ENCODE assay signal across 9 cellular contexts in the genomic region with DNA sequence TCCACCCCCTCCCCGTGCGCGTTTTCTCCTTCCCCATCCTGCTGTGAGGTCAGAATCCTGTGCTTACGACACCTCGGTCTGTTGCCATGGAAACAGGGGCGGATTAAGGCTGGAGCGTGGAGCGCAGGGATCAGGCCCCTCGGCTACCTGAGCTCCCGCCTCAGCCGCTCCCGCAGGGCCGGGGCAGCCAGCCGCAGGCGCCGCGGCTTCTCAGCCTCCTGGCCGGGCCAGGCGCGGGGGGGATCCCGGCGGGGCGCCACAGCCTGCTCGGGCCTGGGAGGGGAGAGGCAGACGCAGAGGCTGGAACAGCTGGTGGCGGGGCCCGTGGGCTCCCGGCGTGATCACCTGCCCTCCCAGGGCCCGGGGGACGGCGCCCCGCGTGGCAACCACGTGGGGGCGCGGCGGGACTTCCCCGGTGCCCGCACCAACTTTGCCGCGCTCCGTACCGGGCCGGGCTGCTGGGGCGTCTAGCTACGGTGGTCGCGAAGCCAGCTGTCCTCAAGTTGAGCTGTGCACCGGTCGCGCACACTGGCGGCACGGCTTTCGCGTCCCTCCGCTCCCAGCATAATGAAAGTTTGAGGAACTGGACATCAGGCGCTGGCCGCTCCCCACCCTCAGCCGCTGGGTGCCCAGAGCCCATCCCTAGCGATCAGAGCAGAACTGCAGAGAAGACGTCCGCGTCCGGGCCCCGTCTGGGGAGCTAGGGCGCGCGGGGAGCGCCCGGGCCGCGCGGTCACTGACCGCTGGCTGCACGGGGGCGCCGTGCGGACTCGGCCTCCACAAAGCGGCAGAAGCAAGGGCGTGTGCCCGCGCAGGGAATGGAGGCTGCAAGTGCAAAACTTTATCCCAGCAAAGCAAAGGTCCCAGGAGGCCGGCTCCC. TPM values are rescaled to one million over a fixed set of nuclear protein-coding genes. Genes with fewer than 3 reads are reported as not detected.
DNase-seq lines count a peak whose midpoint lies in the region; ATAC-seq and TF ChIP-seq lines count a peak whose summit lies in the region.
"Had no signal": no experiment of that assay in that cellular context is flagged by ENCODE, and none has a peak within 500 bp of the region (broad histone marks: within the 10 kb centered on the region; RNA-seq: fewer than 3 reads in every experiment).

No MANE protein-coding gene starts in this region.

- POLR2A ChIA-PET in CD4-positive, alpha-beta T cell (lab: Charles Lee) = interaction anchor here (0.6 to 2.7 kb wide), 5 partner anchors 16 to 1176 kb away, joined by 3 to 9 read pairs (median 3); no protein-coding TSS in a partner anchor

- H3K4me1 Mint-ChIP-seq in CD4-positive, alpha-beta T cell (ENCODE audit: low read depth) = peaks cover 25% of the 10 kb centered on the region
- H3K4me1 Mint-ChIP-seq in natural killer cell treated with Interleukin-12 subunit alpha and Interleukin-12 subunit beta and Interleukin-15 and Interleukin-18, amount 100 ng/mL, for 72 hours (ENCODE audit: low read depth in 2 of 2) = peaks cover 4 to 7% of the 10 kb centered on the region in 2 donors

- CTCF ChIA-PET in CD4-positive, alpha-beta T cell (lab: Charles Lee) = interaction anchor here (0.9 to 1.3 kb wide), 2 partner anchors 18 to 34 kb away, joined by 3 to 4 read pairs; a partner anchor contains a TSS

- peaks cover 33% of the 10 kb centered on the region for H3K27me3 Mint-ChIP-seq in CD4-positive, alpha-beta T cell
- peaks cover 21 to 29% of the 10 kb centered on the region in 2 donors for H3K27me3 Mint-ChIP-seq in natural killer cell treated with Interleukin-12 subunit alpha and Interleukin-12 subunit beta and Interleukin-15 and Interleukin-18, amount 100 ng/mL, for 72 hours

- no peak overlapping the region for H3K27ac ChIP-seq in CD4-positive, alpha-beta T cell (ENCODE audit: low read depth, low read length)

- H3K9me3 ChIP-seq in CD4-positive, alpha-beta T cell (ENCODE audit: control insufficient read depth, low read length) = no peaks in the 10 kb centered on the region

- peak; percentile 29 for ATAC-seq in CD4-positive, alpha-beta T cell (ENCODE audit: poor library complexity)
- peak; percentile 16 for ATAC-seq in esophagus mucosa
- ATAC-seq in natural killer cell treated with Interleukin-12 subunit alpha and Interleukin-12 subunit beta and Interleukin-15 and Interleukin-18, amount 100 ng/mL, for 72 hours = no peak

- H3K27ac Mint-ChIP-seq in CD4-positive, alpha-beta T cell = no peak overlapping the region
- no peak overlapping the region for H3K27ac Mint-ChIP-seq in natural killer cell treated with Interleukin-12 subunit alpha and Interleukin-12 subunit beta and Interleukin-15 and Interleukin-18, amount 100 ng/mL, for 72 hours

- intact Hi-C loops in CD4-positive, alpha-beta T cell (cut with DNase I, micrococcal nuclease) = loop anchor here in 1 of 2 experiments (2.0 kb wide), 1 partner anchor 17 kb away; no protein-coding TSS in a partner anchor

- DNase-seq in CD4-positive, alpha-beta T cell = peak in 3 of 10 experiments; percentile 18 to 65 (median 45)
- DNase-seq in LNCaP clone FGC (ENCODE audit: low read depth) (no peak), 8988T (no peak), inferior parietal cortex (ENCODE audit: extremely low spot score) (no peak), H4 (ENCODE audit: low spot score) (no peak)
- DNase-seq in activated CD4-positive, alpha-beta T cell treated with anti-CD3 and anti-CD28 coated beads, Interleukin-2, amount 50 U/mL, for 1 hour = peak; percentile 38
- DNase-seq in natural killer cell treated with Interleukin-12 subunit alpha and Interleukin-12 subunit beta and Interleukin-15 and Interleukin-18, amount 100 ng/mL, for 72 hours (ENCODE audit: low spot score) = no peak

- H3K4me3 ChIP-seq in LNCaP clone FGC (ENCODE audit: low read depth, low read length) = peak overlapping the region; percentile 61

- no peaks in the 10 kb centered on the region for H3K36me3 Mint-ChIP-seq in CD4-positive, alpha-beta T cell (ENCODE audit: low read depth)
- H3K36me3 Mint-ChIP-seq in natural killer cell treated with Interleukin-12 subunit alpha and Interleukin-12 subunit beta and Interleukin-15 and Interleukin-18, amount 100 ng/mL, for 72 hours = peaks cover 4% of the 10 kb centered on the region

- peak overlapping the region; percentile 66 for H3K4me3 Mint-ChIP-seq in CD4-positive, alpha-beta T cell
- peak overlapping the region; percentile 48 for H3K4me3 Mint-ChIP-seq in natural killer cell treated with Interleukin-12 subunit alpha and Interleukin-12 subunit beta and Interleukin-15 and Interleukin-18, amount 100 ng/mL, for 72 hours

- no peaks in the 10 kb centered on the region for H3K9me3 Mint-ChIP-seq in CD4-positive, alpha-beta T cell
- no peaks in the 10 kb centered on the region for H3K9me3 Mint-ChIP-seq in natural killer cell treated with Interleukin-12 subunit alpha and Interleukin-12 subunit beta and Interleukin-15 and Interleukin-18, amount 100 ng/mL, for 72 hours

- H3K27me3 ChIP-seq in CD4-positive, alpha-beta T cell (ENCODE audit: control insufficient read depth, insufficient read depth, low read length) = peaks cover 36% of the 10 kb centered on the region

- no peak for TF ChIP-seq CTCF in CD4-positive, alpha-beta T cell (IDR thresholded peaks at IDR 0.05)
- TF ChIP-seq CTCF in LNCaP clone FGC (IDR thresholded peaks at IDR 0.05; ENCODE audit: control insufficient read depth, extremely low read depth, insufficient read depth) = peak; percentile 11; the same call in 1 of the 2 replicates

RNA-seq across cellular contexts. Expression of a gene that starts 1.2 kb away (rescaled TPM):
- under 1 TPM; 0.06 to 0.11 TPM for total RNA-seq in CD4-positive, alpha-beta T cell
- 1.2 TPM for total RNA-seq in esophagus mucosa
- total RNA-seq in natural killer cell treated with Interleukin-12 subunit alpha and Interleukin-12 subunit beta and Interleukin-15 and Interleukin-18, amount 100 ng/mL, for 72 hours = not detected
- 0.48 and 1.3 TPM in 2 replicates for total RNA-seq in H4 (2014; rRNA removed; shearing (Covaris generic))
- total RNA-seq: kidney epithelial cell had no signal

RNA-seq across cellular contexts. Expression of a gene that starts 6.0 kb away (rescaled TPM):
- total RNA-seq in CD4-positive, alpha-beta T cell = 100 to 1,000 TPM in 1 of 2 experiments, 10 to 100 TPM in 1; 96.4 to 101 TPM
- total RNA-seq in esophagus mucosa = 29.1 TPM
- total RNA-seq in natural killer cell treated with Interleukin-12 subunit alpha and Interleukin-12 subunit beta and Interleukin-15 and Interleukin-18, amount 100 ng/mL, for 72 hours = 10 to 100 TPM; 32.5 to 34.7 TPM
- total RNA-seq in H4 (2014; rRNA removed; shearing (Covaris generic)) = 12.3 and 16.5 TPM in 2 replicates

RNA-seq across cellular contexts. Expression of a gene that starts 17.9 kb away (rescaled TPM):
- total RNA-seq in CD4-positive, alpha-beta T cell = 10 to 100 TPM; 34.4 to 35.1 TPM
- total RNA-seq in esophagus mucosa = 32.3 TPM
- total RNA-seq in natural killer cell treated with Interleukin-12 subunit alpha and Interleukin-12 subunit beta and Interleukin-15 and Interleukin-18, amount 100 ng/mL, for 72 hours = 10 to 100 TPM; 35.5 to 49.8 TPM
- 40.3 and 49.8 TPM in 2 replicates for total RNA-seq in H4 (2014; rRNA removed; shearing (Covaris generic))

RNA-seq across cellular contexts. Expression of a gene that starts 31.0 kb away (rescaled TPM):
- 1 to 10 TPM; 2.4 to 3.0 TPM for total RNA-seq in CD4-positive, alpha-beta T cell
- 2.3 TPM for total RNA-seq in esophagus mucosa
- total RNA-seq in natural killer cell treated with Interleukin-12 subunit alpha and Interleukin-12 subunit beta and Interleukin-15 and Interleukin-18, amount 100 ng/mL, for 72 hours = 10 to 100 TPM; 24.8 to 56.7 TPM
- 0.08 TPM in 1 of 2 replicates, not detected in the other for total RNA-seq in H4 (2014; rRNA removed; shearing (Covaris generic))

Comparison
In these comparisons a context has a peak if more than half of its experiments do, and no peak if none do; other contexts are left out.
1. ATAC-seq: peak in CD4-positive, alpha-beta T cell (single experiment) and esophagus mucosa (single experiment); none in natural killer cell treated with Interleukin-12 subunit alpha and Interleukin-12 subunit beta and Interleukin-15 and Interleukin-18, amount 100 ng/mL, for 72 hours (0 of 2).